ENCODE assay signal across 10 cellular contexts in the genomic region with DNA sequence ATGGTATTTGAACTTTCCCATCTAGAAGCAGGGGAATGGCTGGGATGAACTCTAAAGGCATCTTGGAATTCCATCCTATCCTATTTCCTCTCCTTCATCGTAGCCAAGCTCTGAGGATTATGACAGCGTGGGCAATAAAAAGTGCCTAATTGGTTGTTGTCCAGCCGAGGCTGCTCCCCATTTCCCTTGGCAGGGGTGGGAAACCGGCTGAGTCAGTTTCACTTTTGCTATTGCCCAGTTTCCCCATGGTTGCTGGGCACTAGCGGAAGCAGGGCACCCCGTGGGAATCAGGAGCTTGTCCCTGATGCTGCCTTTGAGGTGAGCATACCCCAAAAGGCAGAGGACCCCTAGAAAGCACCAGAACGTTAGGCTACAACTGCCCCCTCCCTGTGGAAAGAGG. TPM values are rescaled to one million over a fixed set of nuclear protein-coding genes. Genes with fewer than 3 reads are reported as not detected.
DNase-seq lines count a peak whose midpoint lies in the region; ATAC-seq and TF ChIP-seq lines count a peak whose summit lies in the region.
"Had no signal": no experiment of that assay in that cellular context is flagged by ENCODE, and none has a peak within 500 bp of the region (broad histone marks: within the 10 kb centered on the region; RNA-seq: fewer than 3 reads in every experiment).

No MANE protein-coding gene starts in this region.

- H3K27ac ChIP-seq in BLaER1 treated with 17β-estradiol and CSF1 and Interleukin-3, amounts not matched to agents 10 nM and 100 nM = peak overlapping the region in 8 of 11 experiments; percentile 28 to 56 (median 46); a peak in 13 of 22 replicates
- H3K27ac ChIP-seq in Panc1 (ENCODE audit: low read length) = 0 out of 2 replicates have a peak overlapping the region, but pooled peaks have one; percentile 5
- H3K27ac ChIP-seq: neutrophil had no signal

- peak overlapping the region in 5 of 11 experiments; percentile 25 to 41 (median 28); a peak in 6 of 22 replicates for H3K9ac ChIP-seq in BLaER1 treated with 17β-estradiol and CSF1 and Interleukin-3, amounts not matched to agents 10 nM and 100 nM

- H3K9me3 ChIP-seq in BLaER1 treated with 17β-estradiol and CSF1 and Interleukin-3, amounts not matched to agents 10 nM and 100 nM (replicated peaks in 1 of 11) = no peaks in the 10 kb centered on the region
- no peaks in the 10 kb centered on the region for H3K9me3 ChIP-seq in Panc1 (ENCODE audit: control insufficient read depth, insufficient read depth, low read depth, low read length)
- H3K9me3 ChIP-seq: neutrophil had no signal

- CTCF ChIA-PET in Panc1 (lab: Charles Lee) = interaction anchor here (0.7 to 0.8 kb wide), 2 partner anchors 12 to 45 kb away, joined by 3 to 4 read pairs; no protein-coding TSS in a partner anchor

- no TSS peak for BruUV-seq in Panc1 (replicated peaks; lab: Mats Ljungman, UMichigan)

- ATAC-seq in Panc1 (no peak), sciatic nerve (peak; percentile 12), GM18867 (IDR thresholded peaks at IDR 0.05; ENCODE audit: unreplicated experiment) (no peak)

- no peaks in the 10 kb centered on the region for H3K36me3 ChIP-seq in BLaER1 treated with 17β-estradiol and CSF1 and Interleukin-3, amounts not matched to agents 10 nM and 100 nM
- H3K36me3 ChIP-seq in Panc1 (ENCODE audit: control insufficient read depth, insufficient read depth, low read length) = no peaks in the 10 kb centered on the region
- H3K36me3 ChIP-seq: neutrophil had no signal

- POLR2A ChIA-PET in Panc1 (lab: Charles Lee) = no interaction called here

- H3K4me3 ChIP-seq in BLaER1 treated with 17β-estradiol and CSF1 and Interleukin-3, amounts not matched to agents 10 nM and 100 nM = 0 out of 20 replicates have a peak overlapping the region, but pooled peaks of 2 of the 10 experiments have one; percentile 5 to 6
- H3K4me3 ChIP-seq in Panc1 (ENCODE audit: low read depth in 2 of 2, low read length in 2 of 2) (no peak overlapping the region), foreskin fibroblast (ENCODE audit: low read depth in 1 of 2, low read length in 2 of 2) (no peak overlapping the region)

- DNase-seq in Panc1 (ENCODE audit: low read depth, low spot score) = no peak
- peak; percentile 38 to 68 for DNase-seq in foreskin fibroblast
- no peak for DNase-seq in sciatic nerve (ENCODE audit: low spot score)
- no peak for DNase-seq in NCI-H774 (lab: John Stamatoyannopoulos, UW)
- no peak for DNase-seq in NCI-H1417 (lab: John Stamatoyannopoulos, UW)
- DNase-seq in NCI-H526 treated with DMSO at 0.1 percent for 48 hours (lab: John Stamatoyannopoulos, UW) = no peak
- DNase-seq: NCI-H1048 had no signal

- peak overlapping the region; percentile 70 to 85 (median 77) for H3K4me2 ChIP-seq in BLaER1 treated with 17β-estradiol and CSF1 and Interleukin-3, amounts not matched to agents 10 nM and 100 nM

- no peaks in the 10 kb centered on the region; a peak in 1 of 22 replicates for H4K20me1 ChIP-seq in BLaER1 treated with 17β-estradiol and CSF1 and Interleukin-3, amounts not matched to agents 10 nM and 100 nM

- intact Hi-C loops in Panc1 (cut with micrococcal nuclease; ENCODE audit: unreplicated experiment) (no loop called here), sciatic nerve (cut with DNase I) (no loop called here)

- TF ChIP-seq CTCF in Panc1 (IDR thresholded peaks at IDR 0.05) (no peak), foreskin fibroblast (IDR thresholded peaks at IDR 0.05; ENCODE audit: low read depth, low read length) (no peak)

- in situ Hi-C loops in Panc1 (cut with HindIII; ENCODE audit: low pct_unique_long_range_greater_than_20kb, low sequenced_read_pairs) = no loop called here

- peaks cover 34 to 64% (median 49%) of the 10 kb centered on the region in 10 experiments for H3K4me1 ChIP-seq in BLaER1 treated with 17β-estradiol and CSF1 and Interleukin-3, amounts not matched to agents 10 nM and 100 nM
- H3K4me1 ChIP-seq in Panc1 (ENCODE audit: control insufficient read depth, insufficient read depth, low read length) = peaks cover 12% of the 10 kb centered on the region; the same call in 1 of the 2 replicates

- H3K27me3 ChIP-seq in BLaER1 treated with 17β-estradiol and CSF1 and Interleukin-3, amounts not matched to agents 10 nM and 100 nM = no peaks in the 10 kb centered on the region
- no peaks in the 10 kb centered on the region for H3K27me3 ChIP-seq in Panc1 (ENCODE audit: control insufficient read depth, insufficient read depth, low read length)

RNA-seq across cellular contexts. Expression of gene SP2, which starts 13.8 kb away (rescaled TPM):
- 25.6 TPM for total RNA-seq in Panc1 (2021; ENCODE audit: unreplicated experiment)
- polyA plus RNA-seq in Panc1 (2012; ENCODE audit: insufficient read length) = 32.1 TPM
- total RNA-seq in sciatic nerve = 24.2 TPM

RNA-seq across cellular contexts. Expression of gene SP6, which starts 31.3 kb away (rescaled TPM):
- total RNA-seq in Panc1 (2021; ENCODE audit: unreplicated experiment) (4.0 TPM), sciatic nerve (0.62 TPM)
- polyA plus RNA-seq in Panc1 (2012; ENCODE audit: insufficient read length) = 2.9 TPM

RNA-seq across cellular contexts. Expression of gene SCRN2, which starts 41.2 kb away (rescaled TPM):
- 34.9 TPM for total RNA-seq in Panc1 (2021; ENCODE audit: unreplicated experiment)
- polyA plus RNA-seq in Panc1 (2012; ENCODE audit: insufficient read length) = 52.2 TPM
- total RNA-seq in sciatic nerve = 39.4 TPM

RNA-seq across cellular contexts. Expression of gene LRRC46, which starts 50.8 kb away (rescaled TPM):
- total RNA-seq in Panc1 (2021; ENCODE audit: unreplicated experiment) (1.9 TPM), sciatic nerve (0.89 TPM)
- 1.7 TPM for polyA plus RNA-seq in Panc1 (2012; ENCODE audit: insufficient read length)

RNA-seq across cellular contexts. Expression of gene MRPL10, which starts 50.9 kb away (rescaled TPM):
- total RNA-seq in Panc1 (2021; ENCODE audit: unreplicated experiment) = 41.9 TPM
- polyA plus RNA-seq in Panc1 (2012; ENCODE audit: insufficient read length) = 40.6 TPM
- total RNA-seq in sciatic nerve = 26.6 TPM

Comparison
In these comparisons a context has a peak if more than half of its experiments do, and no peak if none do; other contexts are left out.
1. DNase-seq: peak in foreskin fibroblast (2 of 2); none in Panc1 (single experiment), sciatic nerve (single experiment), NCI-H774 (single experiment), NCI-H1417 (0 of 3) and NCI-H526 treated with DMSO at 0.1 percent for 48 hours (single experiment).